25 cellular contexts compared by ENCODE assay signal in genomic region chr3:170423001-170423615, GRCh38. TPM values are rescaled to one million over a fixed set of nuclear protein-coding genes. Genes with fewer than 3 reads are reported as not detected.
DNase-seq lines count a peak whose midpoint lies in the region; ATAC-seq and TF ChIP-seq lines count a peak whose summit lies in the region.
"Had no signal": no experiment of that assay in that cellular context is flagged by ENCODE, and none has a peak within 500 bp of the region (broad histone marks: within the 10 kb centered on the region; RNA-seq: fewer than 3 reads in every experiment).

No MANE protein-coding gene starts in this region.

- H3K9me3 ChIP-seq in left ventricle myocardium inferior (replicated peaks) (no peaks in the 10 kb centered on the region), tibial nerve (no peaks in the 10 kb centered on the region)
- H3K9me3 ChIP-seq: adrenal gland, transverse colon had no signal

- H3K36me3 ChIP-seq in left ventricle myocardium inferior (no peaks in the 10 kb centered on the region), tibial nerve (peaks cover 0 to 6% (median 0%) of the 10 kb centered on the region in 3 donors)
- H3K36me3 ChIP-seq: adrenal gland, transverse colon had no signal

- H3K27ac Mint-ChIP-seq in activated naive CD8-positive, alpha-beta T cell treated with anti-CD3 and anti-CD28 coated beads for 36 hours = no peak overlapping the region
- H3K27ac Mint-ChIP-seq: activated CD8-positive, alpha-beta memory T cell treated with anti-CD3 and anti-CD28 coated beads, Interleukin-2, amount 10 ng/mL, durations not matched to agents 7 days and 5 days; CD8-positive, alpha-beta T cell; stimulated activated naive CD8-positive, alpha-beta T cell treated with anti-CD3 and anti-CD28 coated beads, Interleukin-15, Interleukin-2, amounts not matched to agents 100 ng/mL and 50 ng/mL, for 24 hours had no signal

- peaks cover 2% of the 10 kb centered on the region for H3K36me3 Mint-ChIP-seq in activated naive CD8-positive, alpha-beta T cell treated with anti-CD3 and anti-CD28 coated beads for 36 hours
- H3K36me3 Mint-ChIP-seq: CD8-positive, alpha-beta T cell had no signal

- H3K4me1 ChIP-seq in left ventricle myocardium inferior = peaks cover 35% of the 10 kb centered on the region
- H3K4me1 ChIP-seq in tibial nerve = peaks cover 0 to 62% (median 6%) of the 10 kb centered on the region in 4 donors

- H3K27me3 ChIP-seq in left ventricle myocardium inferior (ENCODE audit: low read depth) (peaks cover 20% of the 10 kb centered on the region), tibial nerve (no peaks in the 10 kb centered on the region)

- no peak overlapping the region for H3K4me3 Mint-ChIP-seq in activated naive CD8-positive, alpha-beta T cell treated with anti-CD3 and anti-CD28 coated beads for 36 hours
- H3K4me3 Mint-ChIP-seq: activated CD8-positive, alpha-beta memory T cell treated with anti-CD3 and anti-CD28 coated beads, Interleukin-2, amount 10 ng/mL, durations not matched to agents 7 days and 5 days; CD8-positive, alpha-beta T cell; stimulated activated naive CD8-positive, alpha-beta T cell treated with anti-CD3 and anti-CD28 coated beads, Interleukin-15, Interleukin-2, amounts not matched to agents 100 ng/mL and 50 ng/mL, for 24 hours had no signal

- 73 to 79% methylated on average over 8 of the region's 8 CpGs for WGBS in tibial nerve, 2 donors

- H3K4me3 ChIP-seq in left ventricle myocardium inferior = no peak overlapping the region
- no peak overlapping the region for H3K4me3 ChIP-seq in tibial nerve
- H3K4me3 ChIP-seq: adrenal gland, coronary artery, PC-9, transverse colon had no signal

- intact Hi-C loops in left ventricle myocardium inferior (cut with micrococcal nuclease) = no loop called here
- intact Hi-C loops in left ventricle myocardium superior (cut with micrococcal nuclease) = no loop called here

- TF ChIP-seq CTCF in left ventricle myocardium inferior (IDR thresholded peaks at IDR 0.05; ENCODE audit: borderline replicate concordance) (no peak), tibial nerve (IDR thresholded peaks at IDR 0.05) (no peak)

- peak in 1 of 2 donors; percentile 32 for TF ChIP-seq EP300 in tibial nerve (IDR thresholded peaks at IDR 0.05)

- peaks cover 10% of the 10 kb centered on the region for H3K4me1 Mint-ChIP-seq in activated naive CD8-positive, alpha-beta T cell treated with anti-CD3 and anti-CD28 coated beads for 36 hours

- DNase-seq in left ventricle myocardium inferior (no peak), left ventricle myocardium superior (no peak), fibroblast of peridontal ligament (ENCODE audit: extremely low read depth) (peak; percentile 31), midbrain (lab: John Stamatoyannopoulos, UW) (peak; percentile 40), tibial nerve (ENCODE audit: low spot score in 2 of 2) (peak; percentile 21 to 44), cortex of kidney (lab: John Stamatoyannopoulos, UW) (no peak)
- DNase-seq in activated naive CD8-positive, alpha-beta T cell treated with anti-CD3 and anti-CD28 coated beads for 36 hours = no peak
- DNase-seq in activated CD4-positive, alpha-beta T cell treated with anti-CD3 and anti-CD28 coated beads, Interleukin-2, amount 50 U/mL, for 1 hour = no peak
- DNase-seq: 8988T; activated CD8-positive, alpha-beta memory T cell treated with anti-CD3 and anti-CD28 coated beads, Interleukin-2, amount 10 ng/mL, durations not matched to agents 7 days and 5 days; activated naive CD4-positive, alpha-beta T cell treated with Interleukin-2 at 50 U/mL for 16 hours; activated T-cell treated with anti-CD3 and anti-CD28 coated beads, Interleukin-2, amount 50 U/mL, for 48 hours; CD8-positive, alpha-beta T cell; mammary epithelial cell; NCI-H1048; NCI-H187; NCI-H2171; NCI-H510A treated with DMSO at 0.1 percent for 48 hours; PC-9; SHP77; transverse colon had no signal

- no peak for TF ChIP-seq POLR2A in tibial nerve (IDR thresholded peaks at IDR 0.05)

- ATAC-seq in left ventricle myocardium superior = no peak
- ATAC-seq: activated CD8-positive, alpha-beta memory T cell treated with anti-CD3 and anti-CD28 coated beads, Interleukin-2, amount 10 ng/mL, durations not matched to agents 7 days and 5 days; CD8-positive, alpha-beta T cell had no signal

- peaks cover 46% of the 10 kb centered on the region for H3K27me3 Mint-ChIP-seq in activated naive CD8-positive, alpha-beta T cell treated with anti-CD3 and anti-CD28 coated beads for 36 hours

- H3K27ac ChIP-seq in left ventricle myocardium inferior (replicated peaks) (peak overlapping the region; percentile 46), tibial nerve (peak overlapping the region in 3 of 4 donors; percentile 10 to 94 (median 93))
- H3K27ac ChIP-seq: coronary artery, PC-9, transverse colon had no signal

- no peaks in the 10 kb centered on the region for H3K9me3 Mint-ChIP-seq in activated naive CD8-positive, alpha-beta T cell treated with anti-CD3 and anti-CD28 coated beads for 36 hours
- H3K9me3 Mint-ChIP-seq: CD8-positive, alpha-beta T cell; stimulated activated naive CD8-positive, alpha-beta T cell treated with anti-CD3 and anti-CD28 coated beads, Interleukin-15, Interleukin-2, amounts not matched to agents 100 ng/mL and 50 ng/mL, for 24 hours had no signal

RNA-seq across cellular contexts. Expression of gene CLDN11, which starts 4.4 kb away (rescaled TPM):
- total RNA-seq in left ventricle myocardium inferior = 4.3 TPM
- total RNA-seq in left ventricle myocardium superior = 4.2 TPM
- 10 to 100 TPM; 32.0 to 65.1 (median 52.8) TPM for total RNA-seq in tibial nerve
- total RNA-seq in activated naive CD8-positive, alpha-beta T cell treated with anti-CD3 and anti-CD28 coated beads for 36 hours = not detected
- total RNA-seq: CD8-positive, alpha-beta T cell; myocyte had no signal

Comparison
In these comparisons a context has a peak if more than half of its experiments do, and no peak if none do; other contexts are left out.
1. DNase-seq: peak in fibroblast of peridontal ligament (single experiment), midbrain (single experiment) and tibial nerve (2 of 2); none in left ventricle myocardium inferior (single experiment), left ventricle myocardium superior (single experiment), activated naive CD8-positive, alpha-beta T cell treated with anti-CD3 and anti-CD28 coated beads for 36 hours (single experiment), activated CD4-positive, alpha-beta T cell treated with anti-CD3 and anti-CD28 coated beads, Interleukin-2, amount 50 U/mL, for 1 hour (single experiment) and cortex of kidney (single experiment).